10 cellular contexts compared by ENCODE assay signal in genomic region chr4:174084981-174085380, GRCh38.
"Had no signal": no experiment of that assay in that cellular context is flagged by ENCODE, and none has a peak within 500 bp of the region (broad histone marks: within the 10 kb centered on the region; RNA-seq: fewer than 3 reads in every experiment).

No MANE protein-coding gene starts in this region.

- H3K36me3 Mint-ChIP-seq: IgD-negative memory B cell had no signal

- H3K9me3 ChIP-seq: HAP-1 had no signal

- DNase-seq: GM23248, GOT3, H7, HFFc6, KBM-7 had no signal

- H3K27ac ChIP-seq: GM23248, HL-60 had no signal

- ATAC-seq: HCT116, HepG2 had no signal

- H3K4me3 ChIP-seq: GM23248, HAP-1 had no signal

- H3K27ac Mint-ChIP-seq: HFFc6, IgD-negative memory B cell had no signal

- H2AFZ ChIP-seq: GM23248 had no signal

- H3K9me3 Mint-ChIP-seq: IgD-negative memory B cell had no signal

- H3K9ac ChIP-seq: GM23248 had no signal

- H3K4me3 Mint-ChIP-seq: HFFc6, IgD-negative memory B cell had no signal

- H3K36me3 ChIP-seq: HAP-1 had no signal
